Comparison of ENCODE assay signal across 9 cellular contexts in the genomic region with DNA sequence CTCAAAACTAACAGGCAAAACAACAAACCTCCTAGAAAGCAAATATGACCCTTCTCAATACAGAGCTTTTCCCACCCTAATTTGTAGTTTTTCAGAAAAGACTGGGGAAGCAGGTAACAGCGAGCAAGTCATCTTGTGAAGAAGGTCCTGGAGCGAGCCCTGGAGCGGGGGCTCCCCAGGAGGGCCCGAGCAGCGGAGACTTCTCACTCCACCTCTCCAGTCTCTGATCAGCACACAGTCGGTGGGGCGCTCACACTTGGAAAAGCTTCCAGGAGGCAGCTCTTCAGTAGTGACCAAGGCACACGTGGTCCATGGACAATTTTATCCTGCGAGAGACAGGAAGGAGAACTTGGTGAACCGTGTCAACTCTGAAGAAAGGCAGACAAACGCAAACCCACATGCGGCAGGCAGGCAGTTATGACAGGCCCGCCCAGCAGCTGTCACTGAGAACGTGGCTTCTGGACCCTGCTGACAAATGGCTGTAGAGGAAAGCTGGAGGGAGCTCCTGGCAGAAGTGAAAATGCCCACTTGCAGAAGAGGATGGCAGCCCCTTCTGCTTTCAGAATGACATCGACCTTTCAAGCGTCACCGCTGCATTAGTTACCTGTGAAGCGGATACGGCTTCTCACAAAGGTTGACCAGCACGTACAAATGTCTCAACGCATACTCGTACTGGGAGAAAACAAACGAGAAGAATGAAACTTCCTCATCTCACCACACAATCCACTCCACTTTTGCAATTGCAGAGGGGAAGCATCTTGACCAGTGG. TPM values are rescaled to one million over a fixed set of nuclear protein-coding genes. Genes with fewer than 3 reads are reported as not detected.
DNase-seq lines count a peak whose midpoint lies in the region; ATAC-seq, FAIRE-seq and TF ChIP-seq lines count a peak whose summit lies in the region.
"Had no signal": no experiment of that assay in that cellular context is flagged by ENCODE, and none has a peak within 500 bp of the region (broad histone marks: within the 10 kb centered on the region; RNA-seq: fewer than 3 reads in every experiment).

No MANE protein-coding gene starts in this region.

- H3K27ac ChIP-seq in ovary, result no peak overlapping the region
- H3K27ac ChIP-seq in hepatocyte, result no peak overlapping the region

- DNase-seq in GM19239 (ENCODE audit: insufficient read length, low spot score) (no peak), SKM-1 (lab: John Stamatoyannopoulos, UW; ENCODE audit: unreplicated experiment) (peak; percentile 53), sciatic nerve (ENCODE audit: low spot score) (peak; percentile 55), ovary (no peak), hepatocyte (ENCODE audit: low spot score) (no peak), NCI-H1930 (lab: John Stamatoyannopoulos, UW) (no peak), NCI-H2081 (lab: John Stamatoyannopoulos, UW) (no peak)
- DNase-seq: islet precursor cell had no signal

- H3K36me3 ChIP-seq in ovary, result no peaks in the 10 kb centered on the region
- no peaks in the 10 kb centered on the region for H3K36me3 ChIP-seq in hepatocyte (replicated peaks; ENCODE audit: insufficient read depth, low read depth)

- H3K9me2 ChIP-seq in hepatocyte (replicated peaks; ENCODE audit: insufficient read depth), result no peaks in the 10 kb centered on the region

- TF ChIP-seq POLR2A in ovary (IDR thresholded peaks at IDR 0.05), result no peak

- H3K27me3 ChIP-seq in ovary (no peaks in the 10 kb centered on the region), hepatocyte (no peaks in the 10 kb centered on the region)

- peak; percentile 95 for ATAC-seq in HG02981 (IDR thresholded peaks at IDR 0.05; ENCODE audit: unreplicated experiment)
- ATAC-seq in sciatic nerve, result peak; percentile 67

- TF ChIP-seq CTCF in ovary (IDR thresholded peaks at IDR 0.05), result no peak
- TF ChIP-seq CTCF in hepatocyte (IDR thresholded peaks at IDR 0.05; ENCODE audit: poor library complexity), result no peak

- no peak for TF ChIP-seq EP300 in ovary (IDR thresholded peaks at IDR 0.05)

- no peak overlapping the region for H2AFZ ChIP-seq in hepatocyte

- 87 to 94% (median 89%) methylated on average over 23 of the region's 23 CpGs for whole genome bisulfite sequencing in ovary, 3 donors
- WGBS in hepatocyte (ENCODE audit: low lambda C conversion rate, missing lambda C conversion rate), result 93% methylated on average over 23 of the region's 23 CpGs

- no peaks in the 10 kb centered on the region for H4K20me1 ChIP-seq in hepatocyte (ENCODE audit: insufficient read depth, poor library complexity, severe bottlenecking)

- H3K4me3 ChIP-seq in ovary (no peak overlapping the region), hepatocyte (no peak overlapping the region)

- intact Hi-C loops in sciatic nerve (cut with DNase I), result no loop called here
- intact Hi-C loops in ovary (cut with DNase I), result no loop called here

- H3K79me2 ChIP-seq in hepatocyte, result no peaks in the 10 kb centered on the region

- no peaks in the 10 kb centered on the region for H3K4me1 ChIP-seq in ovary (ENCODE audit: insufficient read depth)
- no peaks in the 10 kb centered on the region for H3K4me1 ChIP-seq in hepatocyte (ENCODE audit: insufficient read depth)

- H3K9me3 ChIP-seq in ovary (no peaks in the 10 kb centered on the region), hepatocyte (ENCODE audit: low read depth) (no peaks in the 10 kb centered on the region)

- H3K4me2 ChIP-seq in hepatocyte, result no peak overlapping the region

- peak; percentile 100 for FAIRE-seq in GM19239 (lab: Jason Lieb, UNC)

RNA-seq across cellular contexts. Expression of a gene that starts 44.2 kb away (rescaled TPM):
- total RNA-seq in sciatic nerve, result 118 TPM
- 10 to 100 TPM; 27.3 to 57.2 (median 43.5) TPM for total RNA-seq in ovary
- polyA plus RNA-seq in ovary, result 100 to 1,000 TPM in 1 of 2 donors, 10 to 100 TPM in 1; 49.1 to 231 TPM
- total RNA-seq in hepatocyte, result 125 and 130 TPM in 2 replicates
- polyA plus RNA-seq in hepatocyte, result 139 and 169 TPM in 2 replicates

Comparison
In these comparisons a context has a peak if more than half of its experiments do, and no peak if none do; other contexts are left out.
1. DNase-seq: peak in SKM-1 (single experiment) and sciatic nerve (single experiment); none in GM19239 (single experiment), ovary (0 of 5), hepatocyte (single experiment), NCI-H1930 (0 of 2) and NCI-H2081 (0 of 2).